34 cellular contexts compared by ENCODE assay signal in the genomic region with DNA sequence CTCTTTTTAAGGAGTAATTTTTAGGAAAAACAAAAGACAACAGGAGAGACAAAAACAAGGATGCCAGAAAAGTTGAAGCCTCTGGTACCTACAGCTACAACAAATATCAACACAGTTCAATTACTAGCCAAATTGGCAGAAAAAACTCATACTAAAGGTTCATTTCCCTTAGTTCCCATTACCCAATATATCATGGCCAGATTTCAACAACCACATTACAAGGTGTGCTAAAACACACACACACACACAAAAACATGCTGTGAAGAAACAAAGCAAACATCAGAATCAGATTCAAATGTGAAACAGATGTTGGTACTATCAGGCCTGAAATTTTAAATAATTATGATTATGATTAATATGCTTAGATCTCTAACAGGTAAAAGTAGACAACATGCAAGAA.
"Had no signal": no experiment of that assay in that cellular context is flagged by ENCODE, and none has a peak within 500 bp of the region (broad histone marks: within the 10 kb centered on the region; RNA-seq: fewer than 3 reads in every experiment).

No MANE protein-coding gene starts in this region.

- H3K27ac Mint-ChIP-seq: activated CD4-positive, alpha-beta memory T cell treated with anti-CD3 and anti-CD28 coated beads for 36 hours; activated CD4-positive, alpha-beta T cell treated with anti-CD3 and anti-CD28 coated beads for 36 hours; activated CD4-positive, alpha-beta T cell treated with anti-CD3 and anti-CD28 coated beads, Interleukin-2, amount 10 ng/mL, durations not matched to agents 24 days and 14 days; activated CD8-positive, alpha-beta memory T cell treated with anti-CD3 and anti-CD28 coated beads, Interleukin-2, amount 10 ng/mL, durations not matched to agents 7 days and 5 days; activated CD8-positive, alpha-beta T cell treated with anti-CD3 and anti-CD28 coated beads, Interleukin-2, amount 10 ng/mL, durations not matched to agents 7 days and 5 days; activated naive CD4-positive, alpha-beta T cell treated with anti-CD3 and anti-CD28 coated beads for 36 hours; activated naive CD4-positive, alpha-beta T cell treated with anti-CD3 and anti-CD28 coated beads, Interleukin-2, amount 50 U/mL, for 24 hours; activated naive CD8-positive, alpha-beta T cell treated with anti-CD3 and anti-CD28 coated beads for 36 hours; activated naive CD8-positive, alpha-beta T cell treated with anti-CD3 and anti-CD28 coated beads, Interleukin-2, amount 50 U/mL, for 24 hours; activated T-helper 1 cell treated with anti-CD3 and anti-CD28 coated beads, Interleukin-12 subunit alpha, Interleukin-12 subunit beta, Interleukin-2, Interleukin-4 antibody, amounts not matched to agents 30 ng/mL and 10 ng/mL and 1 ng/mL, durations not matched to agents 14 hours and 24 hours and 36 hours; activated T-helper 2 cell treated with anti-CD3 and anti-CD28 coated beads, Interferon-gamma antibody, Interleukin-2, Interleukin-4, amounts not matched to agents 10 μg/mL and 5 μg/mL and 100 μg/mL, durations not matched to agents 14 hours and 24 hours and 36 hours; effector memory CD8-positive, alpha-beta T cell had no signal

- ATAC-seq: activated CD4-positive, alpha-beta T cell treated with anti-CD3 and anti-CD28 coated beads for 36 hours; activated CD8-positive, alpha-beta memory T cell treated with anti-CD3 and anti-CD28 coated beads, Interleukin-2, amount 10 ng/mL, durations not matched to agents 7 days and 5 days; activated CD8-positive, alpha-beta T cell treated with anti-CD3 and anti-CD28 coated beads, Interleukin-2, amount 10 ng/mL, durations not matched to agents 7 days and 5 days; activated naive CD8-positive, alpha-beta T cell treated with anti-CD3 and anti-CD28 coated beads, Interleukin-2, amount 50 U/mL, for 24 hours; body of pancreas; effector memory CD8-positive, alpha-beta T cell; gastroesophageal sphincter had no signal

- H3K9me3 ChIP-seq: adrenal gland, body of pancreas, esophagus squamous epithelium, gastroesophageal sphincter had no signal

- H3K36me3 Mint-ChIP-seq: activated CD4-positive, alpha-beta memory T cell treated with anti-CD3 and anti-CD28 coated beads for 36 hours; activated CD8-positive, alpha-beta memory T cell treated with anti-CD3 and anti-CD28 coated beads, Interleukin-2, amount 10 ng/mL, durations not matched to agents 7 days and 5 days; activated naive CD4-positive, alpha-beta T cell treated with anti-CD3 and anti-CD28 coated beads, Interleukin-2, amount 50 U/mL, for 24 hours; activated naive CD8-positive, alpha-beta T cell treated with anti-CD3 and anti-CD28 coated beads for 36 hours had no signal

- H3K27me3 ChIP-seq: adrenal gland, body of pancreas, esophagus squamous epithelium, gastroesophageal sphincter had no signal

- H3K27ac ChIP-seq: adrenal gland, body of pancreas, epithelial cell of prostate, esophagus squamous epithelium, gastroesophageal sphincter had no signal

- H3K4me3 ChIP-seq: adrenal gland, body of pancreas, esophagus squamous epithelium, gastroesophageal sphincter had no signal

- H3K4me3 Mint-ChIP-seq: activated CD4-positive, alpha-beta memory T cell treated with anti-CD3 and anti-CD28 coated beads for 36 hours; activated CD4-positive, alpha-beta T cell treated with anti-CD3 and anti-CD28 coated beads for 36 hours; activated CD4-positive, alpha-beta T cell treated with anti-CD3 and anti-CD28 coated beads, Interleukin-2, amount 10 ng/mL, durations not matched to agents 24 days and 14 days; activated CD8-positive, alpha-beta memory T cell treated with anti-CD3 and anti-CD28 coated beads, Interleukin-2, amount 10 ng/mL, durations not matched to agents 7 days and 5 days; activated CD8-positive, alpha-beta T cell treated with anti-CD3 and anti-CD28 coated beads, Interleukin-2, amount 10 ng/mL, durations not matched to agents 7 days and 5 days; activated naive CD4-positive, alpha-beta T cell treated with anti-CD3 and anti-CD28 coated beads for 36 hours; activated naive CD4-positive, alpha-beta T cell treated with anti-CD3 and anti-CD28 coated beads, Interleukin-2, amount 50 U/mL, for 24 hours; activated naive CD8-positive, alpha-beta T cell treated with anti-CD3 and anti-CD28 coated beads for 36 hours; activated naive CD8-positive, alpha-beta T cell treated with anti-CD3 and anti-CD28 coated beads, Interleukin-2, amount 50 U/mL, for 24 hours; activated T-helper 1 cell treated with anti-CD3 and anti-CD28 coated beads, Interleukin-12 subunit alpha, Interleukin-12 subunit beta, Interleukin-2, Interleukin-4 antibody, amounts not matched to agents 30 ng/mL and 10 ng/mL and 1 ng/mL, durations not matched to agents 14 hours and 24 hours and 36 hours; effector memory CD8-positive, alpha-beta T cell had no signal

- H3K36me3 ChIP-seq: adrenal gland, esophagus squamous epithelium, gastroesophageal sphincter had no signal

- H3K4me1 Mint-ChIP-seq: activated CD4-positive, alpha-beta T cell treated with anti-CD3 and anti-CD28 coated beads for 36 hours; activated CD4-positive, alpha-beta T cell treated with anti-CD3 and anti-CD28 coated beads, Interleukin-2, amount 10 ng/mL, durations not matched to agents 24 days and 14 days; activated CD8-positive, alpha-beta memory T cell treated with anti-CD3 and anti-CD28 coated beads, Interleukin-2, amount 10 ng/mL, durations not matched to agents 7 days and 5 days; activated naive CD4-positive, alpha-beta T cell treated with anti-CD3 and anti-CD28 coated beads, Interleukin-2, amount 50 U/mL, for 24 hours; activated naive CD8-positive, alpha-beta T cell treated with anti-CD3 and anti-CD28 coated beads for 36 hours; activated naive CD8-positive, alpha-beta T cell treated with anti-CD3 and anti-CD28 coated beads, Interleukin-2, amount 50 U/mL, for 24 hours had no signal

- H3K4me1 ChIP-seq: adrenal gland, body of pancreas, esophagus squamous epithelium, gastroesophageal sphincter had no signal

- FAIRE-seq: colon, endometrium, endothelial cell of umbilical vein had no signal

- H3K27me3 Mint-ChIP-seq: activated CD4-positive, alpha-beta memory T cell treated with anti-CD3 and anti-CD28 coated beads for 36 hours; activated CD4-positive, alpha-beta T cell treated with anti-CD3 and anti-CD28 coated beads for 36 hours; activated CD4-positive, alpha-beta T cell treated with anti-CD3 and anti-CD28 coated beads, Interleukin-2, amount 10 ng/mL, durations not matched to agents 24 days and 14 days; activated CD8-positive, alpha-beta memory T cell treated with anti-CD3 and anti-CD28 coated beads, Interleukin-2, amount 10 ng/mL, durations not matched to agents 7 days and 5 days; activated naive CD4-positive, alpha-beta T cell treated with anti-CD3 and anti-CD28 coated beads, Interleukin-2, amount 50 U/mL, for 24 hours; activated naive CD8-positive, alpha-beta T cell treated with anti-CD3 and anti-CD28 coated beads for 36 hours; effector memory CD8-positive, alpha-beta T cell had no signal

- H3K9me3 Mint-ChIP-seq: activated CD4-positive, alpha-beta memory T cell treated with anti-CD3 and anti-CD28 coated beads for 36 hours; activated CD4-positive, alpha-beta T cell treated with anti-CD3 and anti-CD28 coated beads, Interleukin-2, amount 10 ng/mL, durations not matched to agents 24 days and 14 days; activated naive CD4-positive, alpha-beta T cell treated with anti-CD3 and anti-CD28 coated beads for 36 hours; activated naive CD8-positive, alpha-beta T cell treated with anti-CD3 and anti-CD28 coated beads for 36 hours; activated naive CD8-positive, alpha-beta T cell treated with anti-CD3 and anti-CD28 coated beads, Interleukin-2, amount 50 U/mL, for 24 hours; activated T-helper 1 cell treated with anti-CD3 and anti-CD28 coated beads, Interleukin-12 subunit alpha, Interleukin-12 subunit beta, Interleukin-2, Interleukin-4 antibody, amounts not matched to agents 30 ng/mL and 10 ng/mL and 1 ng/mL, durations not matched to agents 14 hours and 24 hours and 36 hours; activated T-helper 2 cell treated with anti-CD3 and anti-CD28 coated beads, Interferon-gamma antibody, Interleukin-2, Interleukin-4, amounts not matched to agents 10 μg/mL and 5 μg/mL and 100 μg/mL, durations not matched to agents 14 hours and 24 hours and 36 hours had no signal

- DNase-seq: activated CD4-positive, alpha-beta memory T cell treated with anti-CD3 and anti-CD28 coated beads for 36 hours; activated CD4-positive, alpha-beta T cell treated with anti-CD3 and anti-CD28 coated beads for 36 hours; activated CD4-positive, alpha-beta T cell treated with anti-CD3 and anti-CD28 coated beads, Interleukin-2, amount 10 ng/mL, durations not matched to agents 24 days and 14 days; activated CD4-positive, CD25-positive, alpha-beta regulatory T cell; activated CD4-positive, CD25-positive, alpha-beta regulatory T cell treated with anti-CD3 and anti-CD28 coated beads, Interleukin-2, amount 50 U/mL, for 72 hours; activated CD8-positive, alpha-beta memory T cell treated with anti-CD3 and anti-CD28 coated beads, Interleukin-2, amount 10 ng/mL, durations not matched to agents 7 days and 5 days; activated CD8-positive, alpha-beta memory T cell treated with anti-CD3 and anti-CD28 coated beads, Interleukin-2, amount 50 U/mL, for 4 hours; activated CD8-positive, alpha-beta T cell treated with anti-CD3 and anti-CD28 coated beads, Interleukin-2, amount 10 ng/mL, durations not matched to agents 7 days and 5 days; activated effector memory CD4-positive, alpha-beta T cell treated with anti-CD3 and anti-CD28 coated beads, Interleukin-2, amount 50 U/mL, for 16 hours; activated naive CD4-positive, alpha-beta T cell treated with anti-CD3 and anti-CD28 coated beads for 36 hours; activated naive CD8-positive, alpha-beta T cell treated with anti-CD3 and anti-CD28 coated beads for 36 hours; activated naive CD8-positive, alpha-beta T cell treated with anti-CD3 and anti-CD28 coated beads, Interleukin-2, amount 50 U/mL, for 24 hours; activated T-cell treated with anti-CD3 and anti-CD28 coated beads, Interleukin-2, amount 50 U/mL, for 1 hour; activated T-cell treated with anti-CD3 and anti-CD28 coated beads, Interleukin-2, amount 50 U/mL, for 48 hours; adrenal gland; amygdala; aorta; body of pancreas; caudate nucleus; cortex of kidney; dermis blood vessel endothelial cell; effector CD4-positive, alpha-beta T cell; effector memory CD8-positive, alpha-beta T cell; esophagus squamous epithelium; foreskin melanocyte; T-helper 2 cell had no signal
